8 cellular contexts compared by ENCODE assay signal in the genomic region with DNA sequence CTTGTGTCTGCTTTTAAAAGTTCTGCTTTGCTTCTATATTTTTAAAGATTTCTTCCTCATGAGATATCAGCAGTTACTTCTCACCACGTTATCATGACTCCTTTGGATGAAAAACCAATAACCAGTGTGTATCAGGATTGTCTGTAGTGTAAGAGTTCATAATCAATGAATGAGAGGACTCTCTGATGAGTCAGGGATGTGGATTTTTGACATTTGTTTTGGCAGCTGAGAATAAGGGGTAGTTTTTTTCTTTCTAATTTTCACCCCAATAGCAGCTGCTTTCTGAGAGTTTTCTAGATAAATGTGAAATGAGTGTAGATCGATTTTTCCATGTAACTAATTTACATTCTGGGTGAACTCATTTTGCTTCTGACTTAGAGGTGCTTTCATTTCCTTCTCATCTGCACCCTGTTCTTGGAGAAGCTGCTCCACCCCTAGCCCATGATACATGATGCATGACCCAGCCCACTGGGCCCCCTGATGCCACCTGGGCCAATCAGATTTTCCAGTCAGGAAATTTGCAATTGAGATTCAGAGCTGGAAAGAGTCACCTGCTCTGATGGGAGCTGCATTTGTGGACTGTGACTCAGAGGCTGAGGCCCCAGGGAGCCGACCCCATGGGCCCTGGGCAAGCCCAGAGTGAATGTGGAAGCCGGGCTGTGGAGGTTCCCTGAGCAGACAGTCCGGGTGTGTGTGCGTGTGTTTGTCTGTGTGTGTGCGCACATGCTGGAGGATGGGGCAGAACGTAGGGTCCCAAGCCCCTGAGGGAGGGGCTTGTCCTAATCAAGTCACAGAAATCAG.
DNase-seq lines count a peak whose midpoint lies in the region; ATAC-seq, FAIRE-seq and TF ChIP-seq lines count a peak whose summit lies in the region.

No MANE protein-coding gene starts in this region.

- WGBS in GM12878 (ENCODE audit: insufficient coverage, insufficient replicate concordance, low lambda C conversion rate, missing lambda C conversion rate) = 14% methylated on average over 8 of the region's 8 CpGs

- TF ChIP-seq EP300 in GM12878 (IDR thresholded peaks at IDR 0.05; ENCODE audit: borderline replicate concordance in 1 of 2, control insufficient read depth in 1 of 2, low read depth in 2 of 2, low read length in 2 of 2) = no peak

- H3K27me3 Mint-ChIP-seq in activated CD4-positive, alpha-beta T cell treated with anti-CD3 and anti-CD28 coated beads, Interleukin-2, amount 10 ng/mL, durations not matched to agents 24 days and 14 days = no peaks in the 10 kb centered on the region
- peaks cover 26% of the 10 kb centered on the region for H3K27me3 Mint-ChIP-seq in nephron (ENCODE audit: low read depth)

- H3K4me3 ChIP-seq in GM12878 (no peak overlapping the region), gastrocnemius medialis (no peak overlapping the region)

- ATAC-seq in GM12878 (peak; percentile 86), gastrocnemius medialis (no peak)

- in situ Hi-C loops in GM12878 (cut with MboI) (no loop called here), gastrocnemius medialis (cut with MboI; ENCODE audit: low sequenced_read_pairs in 4 of 4) (no loop called here)

- H3K36me3 ChIP-seq in GM12878 (ENCODE audit: control insufficient read depth in 2 of 2, insufficient read depth in 2 of 2, low read length in 1 of 2) (no peaks in the 10 kb centered on the region), gastrocnemius medialis (no peaks in the 10 kb centered on the region)

- peak overlapping the region; percentile 52 for H3K4me3 Mint-ChIP-seq in activated CD4-positive, alpha-beta T cell treated with anti-CD3 and anti-CD28 coated beads, Interleukin-2, amount 10 ng/mL, durations not matched to agents 24 days and 14 days
- H3K4me3 Mint-ChIP-seq in nephron = peak overlapping the region in 2 of 3 experiments; percentile 0 to 28

- FAIRE-seq in GM12878 (lab: Jason Lieb, UNC) = no peak

- no peak for TF ChIP-seq CTCF in GM12878 (IDR thresholded peaks at IDR 0.05 in 2 of 3, conservative IDR thresholded peaks at IDR 0.05 in 1 of 3; ENCODE audit: control insufficient read depth in 2 of 3, extremely low read depth in 1 of 3, insufficient read depth in 1 of 3, low read depth in 3 of 3, low read length in 3 of 3)
- no peak for TF ChIP-seq CTCF in nephron (IDR thresholded peaks at IDR 0.05; ENCODE audit: unreplicated experiment in 3 of 3)
- no peak for TF ChIP-seq CTCF in gastrocnemius medialis (IDR thresholded peaks at IDR 0.05 in 4 of 5, conservative IDR thresholded peaks at IDR 0.05 in 1 of 5)

- peaks cover 44% of the 10 kb centered on the region for H3K4me1 Mint-ChIP-seq in activated CD4-positive, alpha-beta T cell treated with anti-CD3 and anti-CD28 coated beads, Interleukin-2, amount 10 ng/mL, durations not matched to agents 24 days and 14 days
- H3K4me1 Mint-ChIP-seq in nephron = peaks cover 77% of the 10 kb centered on the region

- DNase-seq in activated CD4-positive, alpha-beta T cell treated with anti-CD3 and anti-CD28 coated beads, Interleukin-2, amount 10 ng/mL, durations not matched to agents 24 days and 14 days = peak; percentile 78
- DNase-seq in activated CD4-positive, alpha-beta T cell treated with anti-CD3 and anti-CD28 coated beads, Interleukin-2, amount 50 U/mL, for 1 hour = no peak
- DNase-seq in GOT3 (lab: John Stamatoyannopoulos, UW) (peak; percentile 21), NAMALWA (ENCODE audit: low spot score) (peak; percentile 52), GM12878 (ENCODE audit: low read depth, low spot score) (peak; percentile 44), gastrocnemius medialis (no peak), amygdala (lab: John Stamatoyannopoulos, UW) (no peak)

- peak overlapping the region; percentile 27 for H2AFZ ChIP-seq in GM12878 (ENCODE audit: control insufficient read depth, low read depth, low read length)

- CTCF ChIA-PET in GM12878 (lab: Yijun Ruan, JAX) = interaction anchor here (0.9 to 4.9 kb wide), 6 partner anchors 10 to 36 kb away, joined by 3 to 27 read pairs (median 6); no protein-coding TSS in a partner anchor

- H3K27ac ChIP-seq in GM12878 (ENCODE audit: control insufficient read depth, insufficient read depth) (no peak overlapping the region), gastrocnemius medialis (no peak overlapping the region)

- RAD21 ChIA-PET in GM12878 (lab: Charles Lee; ENCODE audit: unreplicated experiment) = interaction anchor here (0.9 to 2.1 kb wide), 3 partner anchors 30 to 33 kb away, joined by 3 to 8 read pairs (median 5); no protein-coding TSS in a partner anchor

- POLR2A ChIA-PET in GM12878 (lab: Charles Lee) = interaction anchor here (0.6 kb wide), 2 partner anchors 51 to 211 kb away, joined by 3 to 6 read pairs; no protein-coding TSS in a partner anchor

- intact Hi-C loops in activated CD4-positive, alpha-beta T cell treated with anti-CD3 and anti-CD28 coated beads, Interleukin-2, amount 10 ng/mL, durations not matched to agents 24 days and 14 days (cut with micrococcal nuclease) = loop anchor here (1.0 to 2.0 kb wide), 7 partner anchors 7 to 110 kb away; no protein-coding TSS in a partner anchor
- intact Hi-C loops in GM12878 (cut with micrococcal nuclease; ENCODE audit: unreplicated experiment) (no loop called here), gastrocnemius medialis (cut with DNase I; ENCODE audit: low total_unique reads) (no loop called here)

- no peak overlapping the region for H3K4me2 ChIP-seq in GM12878 (ENCODE audit: control insufficient read depth, insufficient read depth)

- no peaks in the 10 kb centered on the region for H3K36me3 Mint-ChIP-seq in activated CD4-positive, alpha-beta T cell treated with anti-CD3 and anti-CD28 coated beads, Interleukin-2, amount 10 ng/mL, durations not matched to agents 24 days and 14 days (ENCODE audit: low read depth)
- H3K36me3 Mint-ChIP-seq in nephron (ENCODE audit: low read depth) = no peaks in the 10 kb centered on the region

- no peaks in the 10 kb centered on the region for H3K79me2 ChIP-seq in GM12878 (ENCODE audit: control insufficient read depth, insufficient read depth, low read length)

- H3K27ac Mint-ChIP-seq in activated CD4-positive, alpha-beta T cell treated with anti-CD3 and anti-CD28 coated beads, Interleukin-2, amount 10 ng/mL, durations not matched to agents 24 days and 14 days = peak overlapping the region; percentile 96
- peak overlapping the region; percentile 95 to 98 (median 97) for H3K27ac Mint-ChIP-seq in nephron

- SMC1A ChIA-PET in GM12878 (lab: Charles Lee; ENCODE audit: uncharacterized antibody, unreplicated experiment) = interaction anchor here (0.9 to 1.3 kb wide), 8 partner anchors 17 to 177 kb away, joined by 3 to 6 read pairs (median 3); no protein-coding TSS in a partner anchor

- TF ChIP-seq POLR2A in GM12878 (IDR thresholded peaks at IDR 0.05; ENCODE audit: low read depth, low read length) = 0 out of 2 replicates have a peak, but pooled peaks have one; percentile 23
- no peak for TF ChIP-seq POLR2A in gastrocnemius medialis (IDR thresholded peaks at IDR 0.05)

- BruUV-seq in GM12878 (replicated peaks; lab: Mats Ljungman, UMichigan) = no TSS peak

- TF ChIP-seq RAD21 in GM12878 (IDR thresholded peaks at IDR 0.05; ENCODE audit: insufficient read depth, low read depth, low read length) = no peak

- H3K9me3 ChIP-seq in GM12878 (replicated peaks; ENCODE audit: control insufficient read depth, insufficient read depth, low read length) (no peaks in the 10 kb centered on the region), gastrocnemius medialis (no peaks in the 10 kb centered on the region)

- H3K9me3 Mint-ChIP-seq in activated CD4-positive, alpha-beta T cell treated with anti-CD3 and anti-CD28 coated beads, Interleukin-2, amount 10 ng/mL, durations not matched to agents 24 days and 14 days = no peaks in the 10 kb centered on the region
- H3K9me3 Mint-ChIP-seq in nephron = no peaks in the 10 kb centered on the region

- peaks cover 5% of the 10 kb centered on the region for H3K4me1 ChIP-seq in GM12878 (ENCODE audit: control insufficient read depth, insufficient read depth, low read length)
- peaks cover 27 to 40% of the 10 kb centered on the region in 2 donors for H3K4me1 ChIP-seq in gastrocnemius medialis

- H4K20me1 ChIP-seq in GM12878 (ENCODE audit: control insufficient read depth, insufficient read depth) = no peaks in the 10 kb centered on the region

- H3K9ac ChIP-seq in GM12878 (ENCODE audit: control insufficient read depth, insufficient read depth, low read length) = no peak overlapping the region

- H3K27me3 ChIP-seq in GM12878 (replicated peaks in 1 of 2; ENCODE audit: control insufficient read depth in 2 of 2, insufficient read depth in 2 of 2, low read length in 1 of 2) (no peaks in the 10 kb centered on the region), gastrocnemius medialis (no peaks in the 10 kb centered on the region)

TF ChIP-seq in GM12878, 131 proteins besides CTCF, POLR2A, EP300 and RAD21 (continues in another document):
- TF ChIP-seq, protein P1, sequence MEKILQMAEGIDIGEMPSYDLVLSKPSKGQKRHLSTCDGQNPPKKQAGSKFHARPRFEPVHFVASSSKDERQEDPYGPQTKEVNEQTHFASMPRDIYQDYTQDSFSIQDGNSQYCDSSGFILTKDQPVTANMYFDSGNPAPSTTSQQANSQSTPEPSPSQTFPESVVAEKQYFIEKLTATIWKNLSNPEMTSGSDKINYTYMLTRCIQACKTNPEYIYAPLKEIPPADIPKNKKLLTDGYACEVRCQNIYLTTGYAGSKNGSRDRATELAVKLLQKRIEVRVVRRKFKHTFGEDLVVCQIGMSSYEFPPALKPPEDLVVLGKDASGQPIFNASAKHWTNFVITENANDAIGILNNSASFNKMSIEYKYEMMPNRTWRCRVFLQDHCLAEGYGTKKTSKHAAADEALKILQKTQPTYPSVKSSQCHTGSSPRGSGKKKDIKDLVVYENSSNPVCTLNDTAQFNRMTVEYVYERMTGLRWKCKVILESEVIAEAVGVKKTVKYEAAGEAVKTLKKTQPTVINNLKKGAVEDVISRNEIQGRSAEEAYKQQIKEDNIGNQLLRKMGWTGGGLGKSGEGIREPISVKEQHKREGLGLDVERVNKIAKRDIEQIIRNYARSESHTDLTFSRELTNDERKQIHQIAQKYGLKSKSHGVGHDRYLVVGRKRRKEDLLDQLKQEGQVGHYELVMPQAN (conservative IDR thresholded peaks at IDR 0.05) = no peak
- TF ChIP-seq ATF7 (IDR thresholded peaks at IDR 0.05; ENCODE audit: low read depth) = peak; percentile 33; the same call in 1 of the 2 replicates
- no peak for TF ChIP-seq ZNF207 (IDR thresholded peaks at IDR 0.05; ENCODE audit: borderline replicate concordance)
- no peak for TF ChIP-seq DPF2 (IDR thresholded peaks at IDR 0.05)
- TF ChIP-seq IKZF1 (conservative IDR thresholded peaks at IDR 0.05) = peak; percentile 31; the same call in 1 of the 2 replicates
- TF ChIP-seq, protein P2, sequence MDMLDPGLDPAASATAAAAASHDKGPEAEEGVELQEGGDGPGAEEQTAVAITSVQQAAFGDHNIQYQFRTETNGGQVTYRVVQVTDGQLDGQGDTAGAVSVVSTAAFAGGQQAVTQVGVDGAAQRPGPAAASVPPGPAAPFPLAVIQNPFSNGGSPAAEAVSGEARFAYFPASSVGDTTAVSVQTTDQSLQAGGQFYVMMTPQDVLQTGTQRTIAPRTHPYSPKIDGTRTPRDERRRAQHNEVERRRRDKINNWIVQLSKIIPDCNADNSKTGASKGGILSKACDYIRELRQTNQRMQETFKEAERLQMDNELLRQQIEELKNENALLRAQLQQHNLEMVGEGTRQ (IDR thresholded peaks at IDR 0.05; ENCODE audit: borderline replicate concordance, low read depth, low read length) = no peak; the same call in 1 of the 2 replicates

Comparison
In these comparisons a context has a peak if more than half of its experiments do, and no peak if none do; other contexts are left out.
1. DNase-seq: peak in activated CD4-positive, alpha-beta T cell treated with anti-CD3 and anti-CD28 coated beads, Interleukin-2, amount 10 ng/mL, durations not matched to agents 24 days and 14 days (single experiment), GOT3 (single experiment), NAMALWA (single experiment) and GM12878 (single experiment); none in activated CD4-positive, alpha-beta T cell treated with anti-CD3 and anti-CD28 coated beads, Interleukin-2, amount 50 U/mL, for 1 hour (single experiment), gastrocnemius medialis (0 of 2) and amygdala (0 of 56).